ENCODE assay signal across 1 cellular context in the genomic region with DNA sequence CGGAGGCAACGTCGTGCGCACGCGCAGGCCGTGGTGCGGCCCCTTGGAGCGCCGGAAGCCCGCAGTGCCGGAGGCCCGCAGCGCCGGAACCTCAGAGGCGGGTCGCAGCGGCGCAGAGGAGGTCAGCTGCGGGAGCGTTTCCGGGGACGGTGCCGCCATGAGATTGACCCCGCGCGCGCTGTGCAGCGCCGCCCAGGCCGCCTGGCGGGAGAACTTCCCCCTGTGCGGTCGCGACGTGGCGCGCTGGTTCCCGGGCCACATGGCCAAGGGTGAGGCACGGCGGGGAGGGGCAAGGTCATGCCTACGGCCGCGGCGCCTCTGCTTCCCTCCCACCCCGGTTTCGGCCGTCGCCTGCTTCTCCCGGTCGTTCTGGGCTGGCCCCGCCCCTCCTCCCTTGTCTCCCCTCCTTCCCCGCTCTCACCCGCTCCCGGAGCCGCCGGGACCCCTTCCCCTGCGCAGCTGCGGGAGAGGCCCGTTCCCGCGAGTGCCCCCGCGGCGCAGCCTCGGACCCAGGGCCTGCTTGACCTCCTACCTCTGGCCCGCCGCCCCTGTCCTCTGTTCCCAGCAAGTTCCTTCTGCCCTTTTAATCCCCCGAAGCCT.
TF ChIP-seq lines count a peak whose summit lies in the region.

A gene with protein sequence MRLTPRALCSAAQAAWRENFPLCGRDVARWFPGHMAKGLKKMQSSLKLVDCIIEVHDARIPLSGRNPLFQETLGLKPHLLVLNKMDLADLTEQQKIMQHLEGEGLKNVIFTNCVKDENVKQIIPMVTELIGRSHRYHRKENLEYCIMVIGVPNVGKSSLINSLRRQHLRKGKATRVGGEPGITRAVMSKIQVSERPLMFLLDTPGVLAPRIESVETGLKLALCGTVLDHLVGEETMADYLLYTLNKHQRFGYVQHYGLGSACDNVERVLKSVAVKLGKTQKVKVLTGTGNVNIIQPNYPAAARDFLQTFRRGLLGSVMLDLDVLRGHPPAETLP (plus strand): TSS at position 94 of the 600 bp plus-strand sequence. CDS start 64 bp downstream, at position 158.

TF ChIP-seq in HEK293, 187 proteins besides CTCF, POLR2A, EP300 and RAD21 (continued from another document and continues in another):
- TF ChIP-seq, protein P1, sequence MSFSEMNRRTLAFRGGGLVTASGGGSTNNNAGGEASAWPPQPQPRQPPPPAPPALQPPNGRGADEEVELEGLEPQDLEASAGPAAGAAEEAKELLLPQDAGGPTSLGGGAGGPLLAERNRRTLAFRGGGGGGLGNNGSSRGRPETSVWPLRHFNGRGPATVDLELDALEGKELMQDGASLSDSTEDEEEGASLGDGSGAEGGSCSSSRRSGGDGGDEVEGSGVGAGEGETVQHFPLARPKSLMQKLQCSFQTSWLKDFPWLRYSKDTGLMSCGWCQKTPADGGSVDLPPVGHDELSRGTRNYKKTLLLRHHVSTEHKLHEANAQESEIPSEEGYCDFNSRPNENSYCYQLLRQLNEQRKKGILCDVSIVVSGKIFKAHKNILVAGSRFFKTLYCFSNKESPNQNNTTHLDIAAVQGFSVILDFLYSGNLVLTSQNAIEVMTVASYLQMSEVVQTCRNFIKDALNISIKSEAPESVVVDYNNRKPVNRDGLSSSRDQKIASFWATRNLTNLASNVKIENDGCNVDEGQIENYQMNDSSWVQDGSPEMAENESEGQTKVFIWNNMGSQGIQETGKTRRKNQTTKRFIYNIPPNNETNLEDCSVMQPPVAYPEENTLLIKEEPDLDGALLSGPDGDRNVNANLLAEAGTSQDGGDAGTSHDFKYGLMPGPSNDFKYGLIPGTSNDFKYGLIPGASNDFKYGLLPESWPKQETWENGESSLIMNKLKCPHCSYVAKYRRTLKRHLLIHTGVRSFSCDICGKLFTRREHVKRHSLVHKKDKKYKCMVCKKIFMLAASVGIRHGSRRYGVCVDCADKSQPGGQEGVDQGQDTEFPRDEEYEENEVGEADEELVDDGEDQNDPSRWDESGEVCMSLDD (tag by site-specific recombination; IDR thresholded peaks at IDR 0.05): peak; percentile 50; the same call in 1 of the 2 replicates
- TF ChIP-seq, protein P2, sequence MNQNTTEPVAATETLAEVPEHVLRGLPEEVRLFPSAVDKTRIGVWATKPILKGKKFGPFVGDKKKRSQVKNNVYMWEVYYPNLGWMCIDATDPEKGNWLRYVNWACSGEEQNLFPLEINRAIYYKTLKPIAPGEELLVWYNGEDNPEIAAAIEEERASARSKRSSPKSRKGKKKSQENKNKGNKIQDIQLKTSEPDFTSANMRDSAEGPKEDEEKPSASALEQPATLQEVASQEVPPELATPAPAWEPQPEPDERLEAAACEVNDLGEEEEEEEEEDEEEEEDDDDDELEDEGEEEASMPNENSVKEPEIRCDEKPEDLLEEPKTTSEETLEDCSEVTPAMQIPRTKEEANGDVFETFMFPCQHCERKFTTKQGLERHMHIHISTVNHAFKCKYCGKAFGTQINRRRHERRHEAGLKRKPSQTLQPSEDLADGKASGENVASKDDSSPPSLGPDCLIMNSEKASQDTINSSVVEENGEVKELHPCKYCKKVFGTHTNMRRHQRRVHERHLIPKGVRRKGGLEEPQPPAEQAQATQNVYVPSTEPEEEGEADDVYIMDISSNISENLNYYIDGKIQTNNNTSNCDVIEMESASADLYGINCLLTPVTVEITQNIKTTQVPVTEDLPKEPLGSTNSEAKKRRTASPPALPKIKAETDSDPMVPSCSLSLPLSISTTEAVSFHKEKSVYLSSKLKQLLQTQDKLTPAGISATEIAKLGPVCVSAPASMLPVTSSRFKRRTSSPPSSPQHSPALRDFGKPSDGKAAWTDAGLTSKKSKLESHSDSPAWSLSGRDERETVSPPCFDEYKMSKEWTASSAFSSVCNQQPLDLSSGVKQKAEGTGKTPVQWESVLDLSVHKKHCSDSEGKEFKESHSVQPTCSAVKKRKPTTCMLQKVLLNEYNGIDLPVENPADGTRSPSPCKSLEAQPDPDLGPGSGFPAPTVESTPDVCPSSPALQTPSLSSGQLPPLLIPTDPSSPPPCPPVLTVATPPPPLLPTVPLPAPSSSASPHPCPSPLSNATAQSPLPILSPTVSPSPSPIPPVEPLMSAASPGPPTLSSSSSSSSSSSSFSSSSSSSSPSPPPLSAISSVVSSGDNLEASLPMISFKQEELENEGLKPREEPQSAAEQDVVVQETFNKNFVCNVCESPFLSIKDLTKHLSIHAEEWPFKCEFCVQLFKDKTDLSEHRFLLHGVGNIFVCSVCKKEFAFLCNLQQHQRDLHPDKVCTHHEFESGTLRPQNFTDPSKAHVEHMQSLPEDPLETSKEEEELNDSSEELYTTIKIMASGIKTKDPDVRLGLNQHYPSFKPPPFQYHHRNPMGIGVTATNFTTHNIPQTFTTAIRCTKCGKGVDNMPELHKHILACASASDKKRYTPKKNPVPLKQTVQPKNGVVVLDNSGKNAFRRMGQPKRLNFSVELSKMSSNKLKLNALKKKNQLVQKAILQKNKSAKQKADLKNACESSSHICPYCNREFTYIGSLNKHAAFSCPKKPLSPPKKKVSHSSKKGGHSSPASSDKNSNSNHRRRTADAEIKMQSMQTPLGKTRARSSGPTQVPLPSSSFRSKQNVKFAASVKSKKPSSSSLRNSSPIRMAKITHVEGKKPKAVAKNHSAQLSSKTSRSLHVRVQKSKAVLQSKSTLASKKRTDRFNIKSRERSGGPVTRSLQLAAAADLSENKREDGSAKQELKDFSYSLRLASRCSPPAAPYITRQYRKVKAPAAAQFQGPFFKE (tag by site-specific recombination; IDR thresholded peaks at IDR 0.05; ENCODE audit: borderline replicate concordance): no peak
- TF ChIP-seq ZNF394 (tag by site-specific recombination; IDR thresholded peaks at IDR 0.05; ENCODE audit: borderline replicate concordance) (peak; percentile 52; the same call in 1 of the 2 replicates), OSR2 (tag by site-specific recombination; IDR thresholded peaks at IDR 0.05) (peak; percentile 13; the same call in 1 of the 2 replicates), ZNF140 (tag by site-specific recombination; IDR thresholded peaks at IDR 0.05) (no peak), ZNF843 (tag by site-specific recombination; IDR thresholded peaks at IDR 0.05) (peak; percentile 76), ZNF324 (tag by site-specific recombination; IDR thresholded peaks at IDR 0.05) (peak; percentile 92), ZNF214 (tag by site-specific recombination; IDR thresholded peaks at IDR 0.05; ENCODE audit: borderline replicate concordance) (no peak), SCRT1 (tag by site-specific recombination; IDR thresholded peaks at IDR 0.05; ENCODE audit: borderline replicate concordance) (no peak), ZNF548 (tag by site-specific recombination; IDR thresholded peaks at IDR 0.05) (no peak), SETDB1 (IDR thresholded peaks at IDR 0.05; ENCODE audit: insufficient read length, low read length) (no peak), ZIC2 (tag by site-specific recombination; IDR thresholded peaks at IDR 0.05) (peak; percentile 95), ZSCAN23 (tag by site-specific recombination; IDR thresholded peaks at IDR 0.05) (no peak), ZNF549 (tag by site-specific recombination; IDR thresholded peaks at IDR 0.05) (no peak), ZEB2 (tag by site-specific recombination; IDR thresholded peaks at IDR 0.05) (peak; percentile 76), ZNF426 (tag by site-specific recombination; IDR thresholded peaks at IDR 0.05) (no peak), ZNF423 (tag by site-specific recombination; IDR thresholded peaks at IDR 0.05) (peak; percentile 76), ZNF677 (tag by site-specific recombination; IDR thresholded peaks at IDR 0.05) (no peak), GLIS1 (tag by site-specific recombination; IDR thresholded peaks at IDR 0.05) (peak; percentile 95), WT1 (tag by site-specific recombination; IDR thresholded peaks at IDR 0.05) (peak; percentile 36; the same call in 1 of the 2 replicates), GLI2 (tag by site-specific recombination; IDR thresholded peaks at IDR 0.05; ENCODE audit: borderline replicate concordance, low read depth) (no peak), ZNF311 (tag by site-specific recombination; IDR thresholded peaks at IDR 0.05; ENCODE audit: borderline replicate concordance) (no peak), ZSCAN30 (tag by site-specific recombination; IDR thresholded peaks at IDR 0.05) (peak; percentile 84)
- TF ChIP-seq, protein P3, sequence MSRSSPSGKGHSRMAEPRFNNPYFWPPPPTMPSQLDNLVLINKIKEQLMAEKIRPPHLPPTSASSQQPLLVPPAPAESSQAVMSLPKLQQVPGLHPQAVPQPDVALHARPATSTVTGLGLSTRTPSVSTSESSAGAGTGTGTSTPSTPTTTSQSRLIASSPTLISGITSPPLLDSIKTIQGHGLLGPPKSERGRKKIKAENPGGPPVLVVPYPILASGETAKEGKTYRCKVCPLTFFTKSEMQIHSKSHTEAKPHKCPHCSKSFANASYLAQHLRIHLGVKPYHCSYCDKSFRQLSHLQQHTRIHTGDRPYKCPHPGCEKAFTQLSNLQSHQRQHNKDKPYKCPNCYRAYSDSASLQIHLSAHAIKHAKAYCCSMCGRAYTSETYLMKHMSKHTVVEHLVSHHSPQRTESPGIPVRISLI (tag by site-specific recombination; IDR thresholded peaks at IDR 0.05): no peak
- TF ChIP-seq, protein P4, sequence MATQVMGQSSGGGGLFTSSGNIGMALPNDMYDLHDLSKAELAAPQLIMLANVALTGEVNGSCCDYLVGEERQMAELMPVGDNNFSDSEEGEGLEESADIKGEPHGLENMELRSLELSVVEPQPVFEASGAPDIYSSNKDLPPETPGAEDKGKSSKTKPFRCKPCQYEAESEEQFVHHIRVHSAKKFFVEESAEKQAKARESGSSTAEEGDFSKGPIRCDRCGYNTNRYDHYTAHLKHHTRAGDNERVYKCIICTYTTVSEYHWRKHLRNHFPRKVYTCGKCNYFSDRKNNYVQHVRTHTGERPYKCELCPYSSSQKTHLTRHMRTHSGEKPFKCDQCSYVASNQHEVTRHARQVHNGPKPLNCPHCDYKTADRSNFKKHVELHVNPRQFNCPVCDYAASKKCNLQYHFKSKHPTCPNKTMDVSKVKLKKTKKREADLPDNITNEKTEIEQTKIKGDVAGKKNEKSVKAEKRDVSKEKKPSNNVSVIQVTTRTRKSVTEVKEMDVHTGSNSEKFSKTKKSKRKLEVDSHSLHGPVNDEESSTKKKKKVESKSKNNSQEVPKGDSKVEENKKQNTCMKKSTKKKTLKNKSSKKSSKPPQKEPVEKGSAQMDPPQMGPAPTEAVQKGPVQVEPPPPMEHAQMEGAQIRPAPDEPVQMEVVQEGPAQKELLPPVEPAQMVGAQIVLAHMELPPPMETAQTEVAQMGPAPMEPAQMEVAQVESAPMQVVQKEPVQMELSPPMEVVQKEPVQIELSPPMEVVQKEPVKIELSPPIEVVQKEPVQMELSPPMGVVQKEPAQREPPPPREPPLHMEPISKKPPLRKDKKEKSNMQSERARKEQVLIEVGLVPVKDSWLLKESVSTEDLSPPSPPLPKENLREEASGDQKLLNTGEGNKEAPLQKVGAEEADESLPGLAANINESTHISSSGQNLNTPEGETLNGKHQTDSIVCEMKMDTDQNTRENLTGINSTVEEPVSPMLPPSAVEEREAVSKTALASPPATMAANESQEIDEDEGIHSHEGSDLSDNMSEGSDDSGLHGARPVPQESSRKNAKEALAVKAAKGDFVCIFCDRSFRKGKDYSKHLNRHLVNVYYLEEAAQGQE (tag by site-specific recombination; IDR thresholded peaks at IDR 0.05): peak; percentile 65
- TF ChIP-seq, protein P5, sequence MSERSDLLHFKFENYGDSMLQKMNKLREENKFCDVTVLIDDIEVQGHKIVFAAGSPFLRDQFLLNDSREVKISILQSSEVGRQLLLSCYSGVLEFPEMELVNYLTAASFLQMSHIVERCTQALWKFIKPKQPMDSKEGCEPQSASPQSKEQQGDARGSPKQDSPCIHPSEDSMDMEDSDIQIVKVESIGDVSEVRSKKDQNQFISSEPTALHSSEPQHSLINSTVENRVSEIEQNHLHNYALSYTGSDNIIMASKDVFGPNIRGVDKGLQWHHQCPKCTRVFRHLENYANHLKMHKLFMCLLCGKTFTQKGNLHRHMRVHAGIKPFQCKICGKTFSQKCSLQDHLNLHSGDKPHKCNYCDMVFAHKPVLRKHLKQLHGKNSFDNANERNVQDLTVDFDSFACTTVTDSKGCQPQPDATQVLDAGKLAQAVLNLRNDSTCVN (tag by site-specific recombination; optimal IDR thresholded peaks at IDR 0.05): peak; percentile 99
- TF ChIP-seq, protein P6, sequence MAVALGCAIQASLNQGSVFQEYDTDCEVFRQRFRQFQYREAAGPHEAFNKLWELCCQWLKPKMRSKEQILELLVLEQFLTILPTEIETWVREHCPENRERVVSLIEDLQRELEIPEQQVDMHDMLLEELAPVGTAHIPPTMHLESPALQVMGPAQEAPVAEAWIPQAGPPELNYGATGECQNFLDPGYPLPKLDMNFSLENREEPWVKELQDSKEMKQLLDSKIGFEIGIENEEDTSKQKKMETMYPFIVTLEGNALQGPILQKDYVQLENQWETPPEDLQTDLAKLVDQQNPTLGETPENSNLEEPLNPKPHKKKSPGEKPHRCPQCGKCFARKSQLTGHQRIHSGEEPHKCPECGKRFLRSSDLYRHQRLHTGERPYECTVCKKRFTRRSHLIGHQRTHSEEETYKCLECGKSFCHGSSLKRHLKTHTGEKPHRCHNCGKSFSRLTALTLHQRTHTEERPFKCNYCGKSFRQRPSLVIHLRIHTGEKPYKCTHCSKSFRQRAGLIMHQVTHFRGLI (tag by site-specific recombination; IDR thresholded peaks at IDR 0.05): no peak; the same call in 1 of the 2 replicates
- TF ChIP-seq, protein P7, sequence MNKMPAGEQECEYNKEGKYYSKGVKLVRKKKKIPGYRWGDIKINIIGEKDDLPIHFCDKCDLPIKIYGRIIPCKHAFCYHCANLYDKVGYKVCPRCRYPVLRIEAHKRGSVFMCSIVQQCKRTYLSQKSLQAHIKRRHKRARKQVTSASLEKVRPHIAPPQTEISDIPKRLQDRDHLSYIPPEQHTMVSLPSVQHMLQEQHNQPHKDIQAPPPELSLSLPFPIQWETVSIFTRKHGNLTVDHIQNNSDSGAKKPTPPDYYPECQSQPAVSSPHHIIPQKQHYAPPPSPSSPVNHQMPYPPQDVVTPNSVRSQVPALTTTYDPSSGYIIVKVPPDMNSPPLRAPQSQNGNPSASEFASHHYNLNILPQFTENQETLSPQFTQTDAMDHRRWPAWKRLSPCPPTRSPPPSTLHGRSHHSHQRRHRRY (tag by site-specific recombination; IDR thresholded peaks at IDR 0.05): peak; percentile 65; the same call in 1 of the 2 replicates
- TF ChIP-seq, protein P8, sequence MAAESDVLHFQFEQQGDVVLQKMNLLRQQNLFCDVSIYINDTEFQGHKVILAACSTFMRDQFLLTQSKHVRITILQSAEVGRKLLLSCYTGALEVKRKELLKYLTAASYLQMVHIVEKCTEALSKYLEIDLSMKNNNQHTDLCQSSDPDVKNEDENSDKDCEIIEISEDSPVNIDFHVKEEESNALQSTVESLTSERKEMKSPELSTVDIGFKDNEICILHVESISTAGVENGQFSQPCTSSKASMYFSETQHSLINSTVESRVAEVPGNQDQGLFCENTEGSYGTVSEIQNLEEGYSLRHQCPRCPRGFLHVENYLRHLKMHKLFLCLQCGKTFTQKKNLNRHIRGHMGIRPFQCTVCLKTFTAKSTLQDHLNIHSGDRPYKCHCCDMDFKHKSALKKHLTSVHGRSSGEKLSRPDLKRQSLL (tag by site-specific recombination; IDR thresholded peaks at IDR 0.05): no peak
